Comparison of ENCODE assay signal across 20 cellular contexts in genomic region chr7:27181176-27181520, GRCh38. TPM values are rescaled to one million over a fixed set of nuclear protein-coding genes. Genes with fewer than 3 reads are reported as not detected.
DNase-seq lines count a peak whose midpoint lies in the region; ATAC-seq lines count a peak whose summit lies in the region.
"Had no signal": no experiment of that assay in that cellular context is flagged by ENCODE, and none has a peak within 500 bp of the region (broad histone marks: within the 10 kb centered on the region; RNA-seq: fewer than 3 reads in every experiment).

No MANE protein-coding gene starts in this region.

- H3K4me3 ChIP-seq in SJSA1, result no peak overlapping the region
- peak overlapping the region; percentile 88 for H3K4me3 ChIP-seq in skeletal muscle satellite cell (ENCODE audit: low read length)
- H3K4me3 ChIP-seq: skin epidermis, thoracic aorta had no signal

- ATAC-seq in left colon (no peak), HG03565 (IDR thresholded peaks at IDR 0.05; ENCODE audit: unreplicated experiment) (no peak), HG03457 (IDR thresholded peaks at IDR 0.05; ENCODE audit: unreplicated experiment) (no peak)
- ATAC-seq: activated naive CD4-positive, alpha-beta T cell treated with anti-CD3 and anti-CD28 coated beads, Interleukin-2, amount 50 U/mL, for 72 hours had no signal

- no peaks in the 10 kb centered on the region for H3K9me3 ChIP-seq in SJSA1 (replicated peaks)
- H3K9me3 ChIP-seq in skeletal muscle satellite cell (replicated peaks; ENCODE audit: low read length), result no peaks in the 10 kb centered on the region
- H3K9me3 ChIP-seq: thoracic aorta had no signal

- peak overlapping the region; percentile 93; the same call in 1 of the 2 replicates for H3K27ac ChIP-seq in SJSA1
- H3K27ac ChIP-seq: thoracic aorta had no signal

- H3K9ac ChIP-seq in skeletal muscle satellite cell (ENCODE audit: low read depth, low read length), result peak overlapping the region; percentile 97

- no peaks in the 10 kb centered on the region for H3K27me3 ChIP-seq in SJSA1 (replicated peaks)
- no peaks in the 10 kb centered on the region for H3K27me3 ChIP-seq in skeletal muscle satellite cell (ENCODE audit: control insufficient read depth, insufficient read depth, low read length)

- H3K36me3 ChIP-seq in SJSA1 (peaks cover 20% of the 10 kb centered on the region), skeletal muscle satellite cell (ENCODE audit: insufficient read depth, low read length) (peaks cover 12% of the 10 kb centered on the region)
- H3K36me3 ChIP-seq: thoracic aorta had no signal

- H3K4me2 ChIP-seq in skeletal muscle satellite cell (ENCODE audit: low read length), result peak overlapping the region; percentile 98

- peak; percentile 39 for DNase-seq in ELR (ENCODE audit: low read depth)
- peak in 1 of 2 experiments; percentile 43 for DNase-seq in SJSA1 (ENCODE audit: low read depth in 1 of 2, low spot score in 2 of 2)
- peak; percentile 23 to 27 for DNase-seq in left colon
- DNase-seq in DMS114 treated with DMSO at 0.1 percent for 48 hours (lab: John Stamatoyannopoulos, UW; ENCODE audit: unreplicated experiment), result no peak
- no peak for DNase-seq in Kasumi-1 (lab: John Stamatoyannopoulos, UW)
- DNase-seq: ACHN; DMS53; GOT3; MV-4-11; NCI-H1930; NCI-H446; stimulated activated CD4-positive, alpha-beta T cell treated with anti-CD3 and anti-CD28 coated beads, Interleukin-4, amount 100 ng/mL, for 4 hours; SW 1271 had no signal

- H3K4me1 ChIP-seq in SJSA1 (replicated peaks) (peaks cover 69% of the 10 kb centered on the region), skeletal muscle satellite cell (ENCODE audit: control insufficient read depth, insufficient read depth, low read length) (peaks cover 55% of the 10 kb centered on the region)

- intact Hi-C loops in left colon (cut with DNase I, micrococcal nuclease), result no loop called here

RNA-seq across cellular contexts. Expression of gene HOXA11, which starts 3.9 kb away (rescaled TPM):
- total RNA-seq in SJSA1 (2014; rRNA removed; shearing (Covaris generic)), result 4.4 and 5.9 TPM in 2 replicates
- 1 to 10 TPM; 3.1 to 6.1 TPM for total RNA-seq in left colon
- 3.3 and 3.8 TPM in 2 replicates for total RNA-seq in skeletal muscle satellite cell (2012; rRNA removed)
- total RNA-seq: activated naive CD4-positive, alpha-beta T cell treated with anti-CD3 and anti-CD28 coated beads, Interleukin-2, amount 50 U/mL, for 72 hours; osteocyte had no signal

RNA-seq across cellular contexts. Expression of gene HOXA10, which starts 7.0 kb away (rescaled TPM):
- total RNA-seq in SJSA1 (2014; rRNA removed; shearing (Covaris generic)), result 8.6 and 15.5 TPM in 2 replicates
- total RNA-seq in left colon, result 10 to 100 TPM; 23.4 to 30.0 TPM
- 8.5 and 9.4 TPM in 2 replicates for total RNA-seq in skeletal muscle satellite cell (2012; rRNA removed)
- total RNA-seq: activated naive CD4-positive, alpha-beta T cell treated with anti-CD3 and anti-CD28 coated beads, Interleukin-2, amount 50 U/mL, for 72 hours; osteocyte had no signal

RNA-seq across cellular contexts. Expression of gene HOXA9, which starts 15.8 kb away (rescaled TPM):
- 7.0 and 16.3 TPM in 2 replicates for total RNA-seq in SJSA1 (2014; rRNA removed; shearing (Covaris generic))
- total RNA-seq in left colon, result 10 to 100 TPM; 18.0 to 28.6 TPM
- total RNA-seq in skeletal muscle satellite cell (2012; rRNA removed), result 14.6 and 20.3 TPM in 2 replicates
- total RNA-seq: activated naive CD4-positive, alpha-beta T cell treated with anti-CD3 and anti-CD28 coated beads, Interleukin-2, amount 50 U/mL, for 72 hours; osteocyte; thoracic aorta had no signal

RNA-seq across cellular contexts. Expression of gene HOXA13, which starts 18.7 kb away (rescaled TPM):
- 1.7 and 2.5 TPM in 2 replicates for total RNA-seq in SJSA1 (2014; rRNA removed; shearing (Covaris generic))
- total RNA-seq in left colon, result 10 to 100 TPM; 35.2 to 39.4 TPM
- total RNA-seq in skeletal muscle satellite cell (2012; rRNA removed), result 0.22 TPM in 1 of 2 replicates, not detected in the other
- total RNA-seq: activated naive CD4-positive, alpha-beta T cell treated with anti-CD3 and anti-CD28 coated beads, Interleukin-2, amount 50 U/mL, for 72 hours; osteocyte had no signal

RNA-seq across cellular contexts. Expression of gene HOXA7, which starts 24.7 kb away (rescaled TPM):
- 0.09 and 2.9 TPM in 2 replicates for total RNA-seq in SJSA1 (2014; rRNA removed; shearing (Covaris generic))
- 10 to 100 TPM; 30.2 to 38.9 TPM for total RNA-seq in left colon
- total RNA-seq in skeletal muscle satellite cell (2012; rRNA removed), result 2.0 and 2.8 TPM in 2 replicates
- total RNA-seq: activated naive CD4-positive, alpha-beta T cell treated with anti-CD3 and anti-CD28 coated beads, Interleukin-2, amount 50 U/mL, for 72 hours; osteocyte had no signal

Comparison
In these comparisons a context has a peak if more than half of its experiments do, and no peak if none do; other contexts are left out.
1. DNase-seq: peak in ELR (single experiment) and left colon (2 of 2); none in DMS114 treated with DMSO at 0.1 percent for 48 hours (single experiment) and Kasumi-1 (0 of 2).